ENCODE assay signal across 32 cellular contexts in genomic region chr10:2881720-2882459, GRCh38.
"Had no signal": no experiment of that assay in that cellular context is flagged by ENCODE, and none has a peak within 500 bp of the region (broad histone marks: within the 10 kb centered on the region; RNA-seq: fewer than 3 reads in every experiment).

No MANE protein-coding gene starts in this region.

- H3K27ac Mint-ChIP-seq: activated naive CD4-positive, alpha-beta T cell treated with anti-CD3 and anti-CD28 coated beads for 36 hours; activated naive CD8-positive, alpha-beta T cell treated with anti-CD3 and anti-CD28 coated beads for 36 hours; activated T-cell treated with anti-CD3 and anti-CD28 coated beads, Interleukin-2, amount 50 U/mL, for 72 hours; stimulated activated effector memory CD8-positive, alpha-beta T cell treated with anti-CD3 and anti-CD28 coated beads, Interleukin-12 subunit alpha, Interleukin-12 subunit beta, amount 100 ng/mL, for 72 hours; stimulated activated naive CD8-positive, alpha-beta T cell treated with anti-CD3 and anti-CD28 coated beads, Interleukin-15, Interleukin-2, amounts not matched to agents 100 ng/mL and 50 ng/mL, for 24 hours; T-helper 2 cell treated with Interferon-gamma antibody and Interleukin-4, amounts not matched to agents 5 μg/mL and 100 μg/mL, for 36 hours; type B pancreatic cell had no signal

- H3K9me3 Mint-ChIP-seq: activated naive CD4-positive, alpha-beta T cell treated with anti-CD3 and anti-CD28 coated beads for 36 hours; activated naive CD8-positive, alpha-beta T cell treated with anti-CD3 and anti-CD28 coated beads for 36 hours; neural crest cell; stimulated activated effector memory CD8-positive, alpha-beta T cell treated with anti-CD3 and anti-CD28 coated beads, Interleukin-12 subunit alpha, Interleukin-12 subunit beta, amount 100 ng/mL, for 72 hours; stimulated activated naive CD8-positive, alpha-beta T cell treated with anti-CD3 and anti-CD28 coated beads, Interleukin-15, Interleukin-2, amounts not matched to agents 100 ng/mL and 50 ng/mL, for 24 hours; T-helper 2 cell treated with Interferon-gamma antibody and Interleukin-4, amounts not matched to agents 5 μg/mL and 100 μg/mL, for 36 hours; type B pancreatic cell had no signal

- H3K36me3 Mint-ChIP-seq: activated naive CD8-positive, alpha-beta T cell treated with anti-CD3 and anti-CD28 coated beads for 36 hours; stimulated activated effector memory CD8-positive, alpha-beta T cell treated with anti-CD3 and anti-CD28 coated beads, Interleukin-12 subunit alpha, Interleukin-12 subunit beta, amount 100 ng/mL, for 72 hours had no signal

- H3K4me3 ChIP-seq: adrenal gland, body of pancreas, cardiac muscle cell, colonic mucosa, left lung, lower lobe of right lung, mucosa of descending colon, pancreas, psoas muscle, sigmoid colon, thoracic aorta, uterus had no signal

- H3K27ac ChIP-seq: adrenal gland, body of pancreas, cardiac muscle cell, colonic mucosa, left lung, lower lobe of right lung, pancreas, psoas muscle, sigmoid colon, thoracic aorta, uterus, VCaP had no signal

- H3K36me3 ChIP-seq: adrenal gland, cardiac muscle cell, colonic mucosa, left lung, lower lobe of right lung, pancreas, sigmoid colon, thoracic aorta, uterus had no signal

- H3K9me3 ChIP-seq: adrenal gland, colonic mucosa, left lung, lower lobe of right lung, mucosa of descending colon, pancreas, psoas muscle, sigmoid colon, thoracic aorta, uterus had no signal

- H3K4me3 Mint-ChIP-seq: activated naive CD4-positive, alpha-beta T cell treated with anti-CD3 and anti-CD28 coated beads for 36 hours; activated naive CD8-positive, alpha-beta T cell treated with anti-CD3 and anti-CD28 coated beads for 36 hours; activated T-cell treated with anti-CD3 and anti-CD28 coated beads, Interleukin-2, amount 50 U/mL, for 72 hours; neural crest cell; stimulated activated effector memory CD8-positive, alpha-beta T cell treated with anti-CD3 and anti-CD28 coated beads, Interleukin-12 subunit alpha, Interleukin-12 subunit beta, amount 100 ng/mL, for 72 hours; stimulated activated naive CD8-positive, alpha-beta T cell treated with anti-CD3 and anti-CD28 coated beads, Interleukin-15, Interleukin-2, amounts not matched to agents 100 ng/mL and 50 ng/mL, for 24 hours; T-helper 2 cell treated with Interferon-gamma antibody and Interleukin-4, amounts not matched to agents 5 μg/mL and 100 μg/mL, for 36 hours; type B pancreatic cell had no signal

- H3K4me1 Mint-ChIP-seq: activated naive CD8-positive, alpha-beta T cell treated with anti-CD3 and anti-CD28 coated beads for 36 hours; neural crest cell; stimulated activated effector memory CD8-positive, alpha-beta T cell treated with anti-CD3 and anti-CD28 coated beads, Interleukin-12 subunit alpha, Interleukin-12 subunit beta, amount 100 ng/mL, for 72 hours had no signal

- H3K27me3 ChIP-seq: adrenal gland, body of pancreas, cardiac muscle cell, colonic mucosa, left lung, pancreas, uterus had no signal

- ATAC-seq: activated T-cell treated with anti-CD3 and anti-CD28 coated beads, Interleukin-2, amount 50 U/mL, for 72 hours; body of pancreas; left lung; lower lobe of right lung; mucosa of descending colon; pancreas; psoas muscle; stimulated activated effector memory CD8-positive, alpha-beta T cell treated with anti-CD3 and anti-CD28 coated beads, Interleukin-12 subunit alpha, Interleukin-12 subunit beta, amount 100 ng/mL, for 72 hours had no signal

- H3K4me1 ChIP-seq: adrenal gland, body of pancreas, colonic mucosa, left lung, lower lobe of right lung, pancreas, psoas muscle, sigmoid colon, uterus had no signal

- DNase-seq: activated CD4-positive, alpha-beta T cell treated with anti-CD3 and anti-CD28 coated beads for 4 hours; activated CD4-positive, alpha-beta T cell treated with anti-CD3 and anti-CD28 coated beads, Interleukin-2, amount 50 U/mL, for 4 hours; activated effector memory CD4-positive, alpha-beta T cell treated with anti-CD3 and anti-CD28 coated beads, Interleukin-2, amount 50 U/mL, for 16 hours; activated naive CD4-positive, alpha-beta T cell treated with anti-CD3 and anti-CD28 coated beads for 36 hours; activated naive CD8-positive, alpha-beta T cell treated with anti-CD3 and anti-CD28 coated beads for 36 hours; activated T-cell treated with anti-CD3 and anti-CD28 coated beads for 4 hours; activated T-cell treated with anti-CD3 and anti-CD28 coated beads, Interleukin-2, amount 50 U/mL, for 72 hours; adrenal gland; aorta; body of pancreas; cerebellar nuclear complex; colonic mucosa; effector memory CD4-positive, alpha-beta T cell; left lung; lower lobe of right lung; mesendoderm; mucosa of descending colon; nucleus accumbens; pancreas; psoas muscle; sigmoid colon; small intestine; stimulated activated CD4-positive, alpha-beta T cell treated with anti-CD3 and anti-CD28 coated beads, Interleukin-4, amount 100 ng/mL, for 24 hours; uterus had no signal
